In genomic region chr1:58996341-58997059, GRCh38 we compare ENCODE assay signal across 10 cellular contexts.
DNase-seq lines count a peak whose midpoint lies in the region; ATAC-seq and TF ChIP-seq lines count a peak whose summit lies in the region.
"Had no signal": no experiment of that assay in that cellular context is flagged by ENCODE, and none has a peak within 500 bp of the region (broad histone marks: within the 10 kb centered on the region; RNA-seq: fewer than 3 reads in every experiment).

No MANE protein-coding gene starts in this region.

- no peaks in the 10 kb centered on the region for H3K36me3 Mint-ChIP-seq in natural killer cell treated with Interleukin-12 subunit alpha and Interleukin-12 subunit beta and Interleukin-15 and Interleukin-18, amount 100 ng/mL, for 72 hours
- H3K36me3 Mint-ChIP-seq in natural killer cell (no peaks in the 10 kb centered on the region), mesothelial cell of epicardium (peaks cover 5% of the 10 kb centered on the region)
- H3K36me3 Mint-ChIP-seq in CD4-positive, alpha-beta memory T cell: no peaks in the 10 kb centered on the region

- no peak for ATAC-seq in natural killer cell treated with Interleukin-12 subunit alpha and Interleukin-12 subunit beta and Interleukin-15 and Interleukin-18, amount 100 ng/mL, for 72 hours
- ATAC-seq in natural killer cell (no peak), GM21737 (IDR thresholded peaks at IDR 0.05; ENCODE audit: unreplicated experiment) (peak; percentile 78), HG03280 (IDR thresholded peaks at IDR 0.05; ENCODE audit: unreplicated experiment) (peak; percentile 75)
- ATAC-seq: HCT116 had no signal

- no peaks in the 10 kb centered on the region for H3K9me3 Mint-ChIP-seq in natural killer cell treated with Interleukin-12 subunit alpha and Interleukin-12 subunit beta and Interleukin-15 and Interleukin-18, amount 100 ng/mL, for 72 hours
- no peaks in the 10 kb centered on the region for H3K9me3 Mint-ChIP-seq in natural killer cell
- H3K9me3 Mint-ChIP-seq in CD4-positive, alpha-beta memory T cell: peaks cover 0 to 4% (median 0%) of the 10 kb centered on the region in 8 donors
- peaks cover 8% of the 10 kb centered on the region for H3K9me3 Mint-ChIP-seq in mesothelial cell of epicardium

- CTCF ChIA-PET in CD4-positive, alpha-beta memory T cell (lab: Charles Lee; ENCODE audit: partially characterized antibody): no interaction called here

- H3K27me3 Mint-ChIP-seq in natural killer cell treated with Interleukin-12 subunit alpha and Interleukin-12 subunit beta and Interleukin-15 and Interleukin-18, amount 100 ng/mL, for 72 hours: peaks cover 0 to 6% of the 10 kb centered on the region in 2 donors
- H3K27me3 Mint-ChIP-seq in natural killer cell (ENCODE audit: low read depth in 2 of 2) (no peaks in the 10 kb centered on the region), mesothelial cell of epicardium (ENCODE audit: low read depth) (no peaks in the 10 kb centered on the region)
- peaks cover 0 to 2% of the 10 kb centered on the region in 2 donors for H3K27me3 Mint-ChIP-seq in CD4-positive, alpha-beta memory T cell

- intact Hi-C loops in natural killer cell (cut with micrococcal nuclease): no loop called here
- intact Hi-C loops in CD4-positive, alpha-beta memory T cell (cut with micrococcal nuclease): no loop called here
- intact Hi-C loops in head of caudate nucleus (cut with DNase I): no loop called here

- no peak for DNase-seq in natural killer cell treated with Interleukin-12 subunit alpha and Interleukin-12 subunit beta and Interleukin-15 and Interleukin-18, amount 100 ng/mL, for 72 hours (ENCODE audit: low spot score)
- DNase-seq in natural killer cell (no peak), NCI-H1105 (lab: John Stamatoyannopoulos, UW) (no peak), mesothelial cell of epicardium (ENCODE audit: low spot score in 2 of 2, unreplicated experiment in 2 of 2) (no peak), head of caudate nucleus (no peak)
- no peak for DNase-seq in CD4-positive, alpha-beta memory T cell
- DNase-seq: spleen had no signal

- no peaks in the 10 kb centered on the region for H3K9me3 ChIP-seq in CD4-positive, alpha-beta memory T cell (ENCODE audit: control insufficient read depth in 1 of 2, low read length in 2 of 2)
- H3K9me3 ChIP-seq: spleen had no signal

- no peaks in the 10 kb centered on the region for H3K27me3 ChIP-seq in CD4-positive, alpha-beta memory T cell (ENCODE audit: insufficient read depth, low read length)
- H3K27me3 ChIP-seq: spleen had no signal

- TF ChIP-seq CTCF in natural killer cell (IDR thresholded peaks at IDR 0.05): no peak
- TF ChIP-seq CTCF in mesothelial cell of epicardium (IDR thresholded peaks at IDR 0.05; ENCODE audit: unreplicated experiment): no peak

- H3K27ac Mint-ChIP-seq in natural killer cell treated with Interleukin-12 subunit alpha and Interleukin-12 subunit beta and Interleukin-15 and Interleukin-18, amount 100 ng/mL, for 72 hours: peak overlapping the region; percentile 16 to 66
- H3K27ac Mint-ChIP-seq in natural killer cell: no peak overlapping the region
- H3K27ac Mint-ChIP-seq in CD4-positive, alpha-beta memory T cell: no peak overlapping the region
- H3K27ac Mint-ChIP-seq in mesothelial cell of epicardium: no peak overlapping the region

- no peak overlapping the region for H3K4me3 Mint-ChIP-seq in natural killer cell treated with Interleukin-12 subunit alpha and Interleukin-12 subunit beta and Interleukin-15 and Interleukin-18, amount 100 ng/mL, for 72 hours
- H3K4me3 Mint-ChIP-seq in natural killer cell (no peak overlapping the region), mesothelial cell of epicardium (no peak overlapping the region)
- no peak overlapping the region for H3K4me3 Mint-ChIP-seq in CD4-positive, alpha-beta memory T cell

- H3K27ac ChIP-seq in CD4-positive, alpha-beta memory T cell (ENCODE audit: low read depth, low read length): no peak overlapping the region
- H3K27ac ChIP-seq: spleen had no signal

- H3K36me3 ChIP-seq in CD4-positive, alpha-beta memory T cell (ENCODE audit: insufficient read depth, low read length): no peaks in the 10 kb centered on the region
- H3K36me3 ChIP-seq: spleen had no signal

- H3K4me1 Mint-ChIP-seq in natural killer cell treated with Interleukin-12 subunit alpha and Interleukin-12 subunit beta and Interleukin-15 and Interleukin-18, amount 100 ng/mL, for 72 hours (ENCODE audit: low read depth in 2 of 2): peaks cover 20 to 28% of the 10 kb centered on the region in 2 donors
- peaks cover 6 to 18% of the 10 kb centered on the region in 2 donors for H3K4me1 Mint-ChIP-seq in natural killer cell
- peaks cover 0 to 2% (median under 1%) of the 10 kb centered on the region in 4 donors for H3K4me1 Mint-ChIP-seq in CD4-positive, alpha-beta memory T cell
- peaks cover 7% of the 10 kb centered on the region for H3K4me1 Mint-ChIP-seq in mesothelial cell of epicardium

- H3K4me3 ChIP-seq in CD4-positive, alpha-beta memory T cell (ENCODE audit: low read length in 2 of 2): no peak overlapping the region
- H3K4me3 ChIP-seq: spleen had no signal

- no peaks in the 10 kb centered on the region for H3K4me1 ChIP-seq in CD4-positive, alpha-beta memory T cell (ENCODE audit: insufficient read depth, low read length)

- POLR2A ChIA-PET in CD4-positive, alpha-beta memory T cell (lab: Charles Lee; ENCODE audit: partially characterized antibody): no interaction called here

Comparison
In these comparisons a context has a peak if more than half of its experiments do, and no peak if none do; other contexts are left out.
1. H3K27ac Mint-ChIP-seq: peak in natural killer cell treated with Interleukin-12 subunit alpha and Interleukin-12 subunit beta and Interleukin-15 and Interleukin-18, amount 100 ng/mL, for 72 hours (2 of 2); none in natural killer cell (0 of 2), CD4-positive, alpha-beta memory T cell (0 of 7) and mesothelial cell of epicardium (single experiment).
2. ATAC-seq: peak in GM21737 (single experiment) and HG03280 (single experiment); none in natural killer cell treated with Interleukin-12 subunit alpha and Interleukin-12 subunit beta and Interleukin-15 and Interleukin-18, amount 100 ng/mL, for 72 hours (0 of 2) and natural killer cell (0 of 3).